Comparison of ENCODE assay signal across 13 cellular contexts in genomic region chr15:71761649-71762048, GRCh38. TPM values are rescaled to one million over a fixed set of nuclear protein-coding genes. Genes with fewer than 3 reads are reported as not detected.
DNase-seq lines count a peak whose midpoint lies in the region; ATAC-seq, FAIRE-seq and TF ChIP-seq lines count a peak whose summit lies in the region.
"Had no signal": no experiment of that assay in that cellular context is flagged by ENCODE, and none has a peak within 500 bp of the region (broad histone marks: within the 10 kb centered on the region; RNA-seq: fewer than 3 reads in every experiment).

No MANE protein-coding gene starts in this region.

- peak; percentile 91 for ATAC-seq in SK-N-SH treated with all-trans-retinoic acid at 6 μM for 48 hours
- no peak for ATAC-seq in HG03571 (IDR thresholded peaks at IDR 0.05; ENCODE audit: unreplicated experiment)
- ATAC-seq: WTC11 had no signal

- DNase-seq in H54 (ENCODE audit: insufficient read length, low spot score), result peak; percentile 53
- DNase-seq in foreskin fibroblast, result peak; percentile 93 to 95
- peak; percentile 64 for DNase-seq in skeletal muscle cell (ENCODE audit: low read depth)
- DNase-seq in stimulated activated CD4-positive, alpha-beta T cell treated with anti-CD3 and anti-CD28 coated beads, Interleukin-12 subunit alpha, Interleukin-12 subunit beta, amount 100 ng/mL, for 4 hours, result no peak
- DNase-seq in activated effector memory CD4-positive, alpha-beta T cell treated with anti-CD3 and anti-CD28 coated beads, Interleukin-2, amount 50 U/mL, for 16 hours, result no peak
- DNase-seq in lower leg skin (ENCODE audit: low spot score in 2 of 2), result no peak
- DNase-seq: central memory CD4-positive, alpha-beta T cell; GF-D8; midbrain; NCI-H446 had no signal

- 31 to 36% methylated on average over 3 of the region's 3 CpGs for WGBS in lower leg skin, 2 donors

- TF ChIP-seq POLR2A in H54 (IDR thresholded peaks at IDR 0.05; ENCODE audit: low read depth, low read length) (no peak), lower leg skin (IDR thresholded peaks at IDR 0.05) (no peak)

- TF ChIP-seq CTCF in foreskin fibroblast (IDR thresholded peaks at IDR 0.05; ENCODE audit: low read depth, low read length), result no peak
- no peak for TF ChIP-seq CTCF in lower leg skin (IDR thresholded peaks at IDR 0.05)

- H3K4me3 ChIP-seq in foreskin fibroblast (ENCODE audit: low read depth in 1 of 2, low read length in 2 of 2) (no peak overlapping the region), skeletal muscle cell (ENCODE audit: low read depth, low read length) (no peak overlapping the region), lower leg skin (ENCODE audit: low read depth, poor library complexity, severe bottlenecking) (no peak overlapping the region)

- FAIRE-seq in H54 (lab: Jason Lieb, UNC), result peak; percentile 78

- intact Hi-C loops in lower leg skin (cut with DNase I; ENCODE audit: low total_unique reads), result no loop called here

TF ChIP-seq in SK-N-SH treated with all-trans-retinoic acid at 6 μM for 48 hours, 23 proteins besides CTCF, POLR2A, EP300 and RAD21:
- TF ChIP-seq CSRNP3 (CRISPR knock-in tag; IDR thresholded peaks at IDR 0.05) (no peak), PATZ1 (CRISPR knock-in tag; IDR thresholded peaks at IDR 0.05; ENCODE audit: borderline replicate concordance) (no peak), ZC3H10 (CRISPR knock-in tag; IDR thresholded peaks at IDR 0.05) (no peak)

RNA-seq across cellular contexts. Expression of gene NR2E3, which starts 48.7 kb away (rescaled TPM):
- not detected for total RNA-seq in lower leg skin

Comparison
In these comparisons a context has a peak if more than half of its experiments do, and no peak if none do; other contexts are left out.
1. DNase-seq: peak in H54 (single experiment), foreskin fibroblast (2 of 2) and skeletal muscle cell (single experiment); none in stimulated activated CD4-positive, alpha-beta T cell treated with anti-CD3 and anti-CD28 coated beads, Interleukin-12 subunit alpha, Interleukin-12 subunit beta, amount 100 ng/mL, for 4 hours (single experiment), activated effector memory CD4-positive, alpha-beta T cell treated with anti-CD3 and anti-CD28 coated beads, Interleukin-2, amount 50 U/mL, for 16 hours (single experiment) and lower leg skin (0 of 2).